ENCODE assay signal across 8 cellular contexts in genomic region chr3:99789322-99789721, GRCh38. TPM values are rescaled to one million over a fixed set of nuclear protein-coding genes. Genes with fewer than 3 reads are reported as not detected.
DNase-seq lines count a peak whose midpoint lies in the region; ATAC-seq and TF ChIP-seq lines count a peak whose summit lies in the region.

No MANE protein-coding gene starts in this region.

- no peaks in the 10 kb centered on the region for H3K27me3 Mint-ChIP-seq in nephron (ENCODE audit: low read depth)

- peak; percentile 50 to 79 for ATAC-seq in activated naive CD4-positive, alpha-beta T cell treated with anti-CD3 and anti-CD28 coated beads, Interleukin-2, amount 50 U/mL, for 72 hours
- ATAC-seq in GM21576 (IDR thresholded peaks at IDR 0.05; ENCODE audit: unreplicated experiment) (peak; percentile 95), esophagus mucosa (peak; percentile 74)

- TF ChIP-seq CTCF in nephron (IDR thresholded peaks at IDR 0.05; ENCODE audit: unreplicated experiment in 3 of 3), result peak; percentile 63 to 68 (median 67)

- H3K4me3 Mint-ChIP-seq in nephron, result no peak overlapping the region

- no peaks in the 10 kb centered on the region for H3K9me3 Mint-ChIP-seq in activated naive CD4-positive, alpha-beta T cell treated with anti-CD3 and anti-CD28 coated beads, Interleukin-2, amount 50 U/mL, for 72 hours
- H3K9me3 Mint-ChIP-seq in nephron, result no peaks in the 10 kb centered on the region

- H3K4me1 Mint-ChIP-seq in nephron, result no peaks in the 10 kb centered on the region

- no peaks in the 10 kb centered on the region for H3K36me3 Mint-ChIP-seq in activated naive CD4-positive, alpha-beta T cell treated with anti-CD3 and anti-CD28 coated beads, Interleukin-2, amount 50 U/mL, for 72 hours
- H3K36me3 Mint-ChIP-seq in nephron (ENCODE audit: low read depth), result no peaks in the 10 kb centered on the region

- no peak for DNase-seq in activated naive CD4-positive, alpha-beta T cell treated with anti-CD3 and anti-CD28 coated beads, Interleukin-2, amount 50 U/mL, for 72 hours (ENCODE audit: low spot score in 2 of 2)
- no peak for DNase-seq in activated naive CD4-positive, alpha-beta T cell (lab: John Stamatoyannopoulos, UW)
- DNase-seq in HT-29 (ENCODE audit: low spot score) (peak; percentile 74), SK-N-DZ (ENCODE audit: low spot score) (peak; percentile 28)
- no peak for DNase-seq in stimulated activated CD8-positive, alpha-beta memory T cell treated with anti-CD3 and anti-CD28 coated beads, Interleukin-4, amount 100 ng/mL, for 48 hours

- H3K27ac Mint-ChIP-seq in activated naive CD4-positive, alpha-beta T cell treated with anti-CD3 and anti-CD28 coated beads, Interleukin-2, amount 50 U/mL, for 72 hours, result no peak overlapping the region
- no peak overlapping the region for H3K27ac Mint-ChIP-seq in nephron

RNA-seq across cellular contexts. Expression of gene CMSS1, which starts 28.3 kb away (rescaled TPM):
- 10 to 100 TPM; 35.8 to 74.3 TPM for total RNA-seq in activated naive CD4-positive, alpha-beta T cell treated with anti-CD3 and anti-CD28 coated beads, Interleukin-2, amount 50 U/mL, for 72 hours
- 18.3 and 25.3 TPM in 2 replicates for total RNA-seq in HT-29 (2014; rRNA removed; shearing (Covaris generic))
- 79.9 and 84.6 TPM in 2 replicates for polyA plus RNA-seq in SK-N-DZ (2014; cell fraction: cytosol; rRNA removed)
- 45.8 and 51.6 TPM in 2 replicates for polyA plus RNA-seq in SK-N-DZ (2014; cell fraction: nucleus; rRNA removed)
- 24.5 TPM for total RNA-seq in esophagus mucosa

Comparison
In these comparisons a context has a peak if more than half of its experiments do, and no peak if none do; other contexts are left out.
1. DNase-seq: peak in HT-29 (single experiment) and SK-N-DZ (single experiment); none in activated naive CD4-positive, alpha-beta T cell treated with anti-CD3 and anti-CD28 coated beads, Interleukin-2, amount 50 U/mL, for 72 hours (0 of 2), activated naive CD4-positive, alpha-beta T cell (0 of 4) and stimulated activated CD8-positive, alpha-beta memory T cell treated with anti-CD3 and anti-CD28 coated beads, Interleukin-4, amount 100 ng/mL, for 48 hours (single experiment).
2. Peak in every context shown above with its lines, with median percentiles within 50 percentile points of each other: ATAC-seq.